20 cellular contexts compared by ENCODE assay signal in the genomic region with DNA sequence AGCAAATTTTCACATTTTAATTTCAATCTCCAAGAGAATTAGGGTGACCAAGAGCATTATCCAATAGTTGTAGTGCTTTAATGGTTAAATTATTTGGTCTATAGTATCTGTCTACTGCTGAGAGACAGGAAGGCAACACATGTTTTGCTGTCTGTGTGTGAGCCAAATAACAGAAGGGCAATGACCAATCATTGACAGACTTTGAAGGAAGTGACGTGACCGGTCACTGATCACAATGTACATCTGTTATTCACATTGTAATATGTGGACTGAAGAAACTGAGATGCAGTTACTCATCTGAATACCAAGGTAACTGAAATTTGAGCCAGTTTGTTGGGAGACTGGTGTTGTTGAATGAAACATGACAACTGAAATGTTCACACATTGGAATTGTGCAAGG.
"Had no signal": no experiment of that assay in that cellular context is flagged by ENCODE, and none has a peak within 500 bp of the region (broad histone marks: within the 10 kb centered on the region; RNA-seq: fewer than 3 reads in every experiment).

No MANE protein-coding gene starts in this region.

- H3K27ac ChIP-seq: body of pancreas, dorsolateral prefrontal cortex, epithelial cell of prostate, left ventricle myocardium inferior, right atrium auricular region, skin epidermis, stomach, vagina had no signal

- ATAC-seq: activated CD4-positive, alpha-beta T cell treated with anti-CD3 and anti-CD28 coated beads for 36 hours; activated CD8-positive, alpha-beta T cell treated with anti-CD3 and anti-CD28 coated beads for 36 hours; body of pancreas; WTC11 had no signal

- H3K9me3 ChIP-seq: body of pancreas, left ventricle myocardium inferior, right atrium auricular region, stomach, vagina had no signal

- H3K27me3 ChIP-seq: body of pancreas, dorsolateral prefrontal cortex, right atrium auricular region, stomach, vagina had no signal

- H3K4me1 ChIP-seq: body of pancreas, left ventricle myocardium inferior, right atrium auricular region, stomach, vagina had no signal

- H3K27ac Mint-ChIP-seq: activated CD4-positive, alpha-beta T cell treated with anti-CD3 and anti-CD28 coated beads for 36 hours; activated CD8-positive, alpha-beta T cell treated with anti-CD3 and anti-CD28 coated beads for 36 hours; activated naive CD8-positive, alpha-beta T cell treated with anti-CD3 and anti-CD28 coated beads, Interleukin-2, amount 10 ng/mL, durations not matched to agents 7 days and 5 days; activated T-helper 2 cell treated with anti-CD3 and anti-CD28 coated beads, Interferon-gamma antibody, Interleukin-2, Interleukin-4, amounts not matched to agents 10 μg/mL and 5 μg/mL and 100 μg/mL, durations not matched to agents 14 hours and 24 hours and 36 hours; nephron progenitor cell; progenitor cell of endocrine pancreas; WTC11 had no signal

- H3K36me3 Mint-ChIP-seq: activated naive CD8-positive, alpha-beta T cell treated with anti-CD3 and anti-CD28 coated beads, Interleukin-2, amount 10 ng/mL, durations not matched to agents 7 days and 5 days; WTC11 had no signal

- H3K4me1 Mint-ChIP-seq: activated CD4-positive, alpha-beta T cell treated with anti-CD3 and anti-CD28 coated beads for 36 hours; activated naive CD8-positive, alpha-beta T cell treated with anti-CD3 and anti-CD28 coated beads, Interleukin-2, amount 10 ng/mL, durations not matched to agents 7 days and 5 days; nephron progenitor cell; WTC11 had no signal

- H3K4me3 ChIP-seq: body of pancreas, dorsolateral prefrontal cortex, left ventricle myocardium inferior, right atrium auricular region, skin epidermis, stomach, vagina had no signal

- H3K4me3 Mint-ChIP-seq: activated CD4-positive, alpha-beta T cell treated with anti-CD3 and anti-CD28 coated beads for 36 hours; activated CD8-positive, alpha-beta T cell treated with anti-CD3 and anti-CD28 coated beads for 36 hours; activated naive CD8-positive, alpha-beta T cell treated with anti-CD3 and anti-CD28 coated beads, Interleukin-2, amount 10 ng/mL, durations not matched to agents 7 days and 5 days; nephron progenitor cell; WTC11 had no signal

- H3K9me3 Mint-ChIP-seq: activated CD8-positive, alpha-beta T cell treated with anti-CD3 and anti-CD28 coated beads for 36 hours; activated naive CD8-positive, alpha-beta T cell treated with anti-CD3 and anti-CD28 coated beads, Interleukin-2, amount 10 ng/mL, durations not matched to agents 7 days and 5 days; activated T-helper 2 cell treated with anti-CD3 and anti-CD28 coated beads, Interferon-gamma antibody, Interleukin-2, Interleukin-4, amounts not matched to agents 10 μg/mL and 5 μg/mL and 100 μg/mL, durations not matched to agents 14 hours and 24 hours and 36 hours; nephron progenitor cell; WTC11 had no signal

- H3K27me3 Mint-ChIP-seq: activated CD4-positive, alpha-beta T cell treated with anti-CD3 and anti-CD28 coated beads for 36 hours; activated CD8-positive, alpha-beta T cell treated with anti-CD3 and anti-CD28 coated beads for 36 hours; activated naive CD8-positive, alpha-beta T cell treated with anti-CD3 and anti-CD28 coated beads, Interleukin-2, amount 10 ng/mL, durations not matched to agents 7 days and 5 days; progenitor cell of endocrine pancreas had no signal

- H3K36me3 ChIP-seq: left ventricle myocardium inferior, right atrium auricular region, stomach, vagina had no signal

- DNase-seq: activated CD4-positive, alpha-beta T cell treated with anti-CD3 and anti-CD28 coated beads for 36 hours; activated CD8-positive, alpha-beta T cell treated with anti-CD3 and anti-CD28 coated beads for 36 hours; activated naive CD4-positive, alpha-beta T cell treated with Interleukin-2 at 50 U/mL for 16 hours; activated naive CD8-positive, alpha-beta T cell treated with anti-CD3 and anti-CD28 coated beads, Interleukin-2, amount 10 ng/mL, durations not matched to agents 7 days and 5 days; activated T-cell treated with anti-CD3 and anti-CD28 coated beads, Interleukin-2, amount 50 U/mL, for 1 hour; body of pancreas; caudate nucleus; dorsolateral prefrontal cortex; left ventricle myocardium inferior; nephron progenitor cell; stimulated activated CD4-positive, alpha-beta T cell treated with anti-CD3 and anti-CD28 coated beads, Interleukin-4, amount 100 ng/mL, for 1 hour; stomach; trophoblast cell had no signal
